8 cellular contexts compared by ENCODE assay signal in the genomic region with DNA sequence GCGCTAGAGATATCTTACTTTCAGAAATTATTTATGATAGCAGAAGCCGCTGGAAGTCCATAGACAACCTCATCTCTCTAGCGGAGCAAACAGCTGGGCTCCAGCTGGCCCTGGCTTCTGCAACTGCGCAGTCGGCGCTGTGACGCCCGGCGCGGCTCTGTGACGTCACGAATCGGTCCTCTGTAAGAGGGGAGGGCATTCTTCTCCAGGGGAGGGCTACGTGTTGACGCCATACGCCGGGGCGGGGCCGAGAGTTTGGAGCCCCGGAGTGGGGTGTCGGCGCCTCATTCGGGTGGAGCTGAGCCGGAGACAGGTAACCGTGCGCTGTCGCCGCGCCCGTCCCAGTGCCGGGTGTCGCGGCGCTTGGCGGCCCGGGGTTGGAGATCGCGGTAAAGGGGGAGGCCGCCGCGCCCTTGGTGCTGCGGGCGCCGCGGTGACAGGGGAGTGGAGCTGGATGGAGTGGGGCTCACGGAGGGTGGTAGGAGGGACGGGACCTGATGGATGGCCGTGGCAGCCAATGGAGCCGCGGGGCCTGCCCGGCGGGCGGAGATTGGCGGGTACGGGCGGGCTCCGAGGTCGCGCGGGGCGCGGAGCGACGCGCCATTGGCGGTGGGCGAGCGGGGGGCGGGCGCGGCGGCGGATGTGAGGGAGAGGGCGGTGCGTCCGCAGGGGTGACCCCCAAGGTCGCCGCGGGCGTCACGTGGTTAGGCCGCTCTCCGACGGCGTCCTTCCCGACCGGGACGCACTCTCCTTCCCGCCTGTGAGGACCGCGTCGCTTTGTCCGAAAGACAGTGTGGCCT. TPM values are rescaled to one million over a fixed set of nuclear protein-coding genes. Genes with fewer than 3 reads are reported as not detected.
DNase-seq lines count a peak whose midpoint lies in the region; ATAC-seq and TF ChIP-seq lines count a peak whose summit lies in the region.

A gene (plus strand): TSS at position 287 of the 800 bp plus-strand sequence. CDS start 17,717 bp downstream, outside the sequence.

- H3K27ac Mint-ChIP-seq in T-helper 2 cell treated with Interferon-gamma antibody and Interleukin-4, amounts not matched to agents 5 μg/mL and 100 μg/mL, for 36 hours: peak within 1 kb of the TSS; percentile 100

- H3K9me3 ChIP-seq in ascending aorta: no peaks in the 10 kb centered on the region
- H3K9me3 ChIP-seq in right cardiac atrium (ENCODE audit: control insufficient read depth, low read length): no peaks in the 10 kb centered on the region
- no peaks in the 10 kb centered on the region for H3K9me3 ChIP-seq in vagina

- intact Hi-C loops in ascending aorta (cut with DNase I) (loop anchor here (1.0 to 10.0 kb wide), 9 partner anchors 24 to 682 kb away; a partner anchor contains a TSS), right cardiac atrium (cut with DNase I) (no loop called here), vagina (cut with DNase I) (loop anchor here (2.0 kb wide), 1 partner anchor 190 kb away; a partner anchor contains a TSS)

- peaks cover 3% of the 10 kb centered on the region for H3K27me3 Mint-ChIP-seq in T-helper 2 cell treated with Interferon-gamma antibody and Interleukin-4, amounts not matched to agents 5 μg/mL and 100 μg/mL, for 36 hours (ENCODE audit: low read depth)

- ATAC-seq in GM18502 (IDR thresholded peaks at IDR 0.05; ENCODE audit: poor library complexity, unreplicated experiment) (peak; percentile 93), HG02970 (IDR thresholded peaks at IDR 0.05; ENCODE audit: low FRiP score, unreplicated experiment) (peak; percentile 94), right cardiac atrium (peak; percentile 99)

- peak; percentile 96 to 97 for DNase-seq in NCI-H1930 (lab: John Stamatoyannopoulos, UW)
- DNase-seq in T-helper 2 cell treated with Interferon-gamma antibody and Interleukin-4, amounts not matched to agents 5 μg/mL and 100 μg/mL, for 36 hours (ENCODE audit: low spot score): peak; percentile 98
- peak; percentile 95 to 99 for DNase-seq in ascending aorta (ENCODE audit: low spot score in 2 of 2)
- DNase-seq in right cardiac atrium: peak; percentile 99 to 100 (median 100)
- DNase-seq in putamen (ENCODE audit: low spot score): peak; percentile 99
- DNase-seq in vagina (ENCODE audit: extremely low spot score in 2 of 2): peak; percentile 99

- H3K4me3 ChIP-seq in ascending aorta (peak within 1 kb of the TSS; percentile 70 to 85), right cardiac atrium (ENCODE audit: low read length) (peak within 1 kb of the TSS; percentile 79), vagina (peak within 1 kb of the TSS; percentile 81 to 92)

- TF ChIP-seq CTCF in ascending aorta (IDR thresholded peaks at IDR 0.05) (no peak), vagina (IDR thresholded peaks at IDR 0.05) (no peak)

- H3K36me3 ChIP-seq in ascending aorta: no peaks in the 10 kb centered on the region
- no peaks in the 10 kb centered on the region for H3K36me3 ChIP-seq in vagina

- under 1% methylated on average over 93 of the region's 93 CpGs for WGBS in right cardiac atrium

- TF ChIP-seq POLR2A in vagina (IDR thresholded peaks at IDR 0.05): peak in 1 of 2 donors; percentile 94

- H3K27ac ChIP-seq in ascending aorta: peak within 1 kb of the TSS; percentile 95 to 99
- H3K27ac ChIP-seq in right cardiac atrium (ENCODE audit: low read length): peak within 1 kb of the TSS; percentile 96
- H3K27ac ChIP-seq in vagina: peak within 1 kb of the TSS; percentile 99

- H3K4me3 Mint-ChIP-seq in T-helper 2 cell treated with Interferon-gamma antibody and Interleukin-4, amounts not matched to agents 5 μg/mL and 100 μg/mL, for 36 hours: peak within 1 kb of the TSS; percentile 98

- peaks cover 12% of the 10 kb centered on the region for H3K36me3 Mint-ChIP-seq in T-helper 2 cell treated with Interferon-gamma antibody and Interleukin-4, amounts not matched to agents 5 μg/mL and 100 μg/mL, for 36 hours (ENCODE audit: low read depth)

- H3K27me3 ChIP-seq in ascending aorta (no peaks in the 10 kb centered on the region), right cardiac atrium (ENCODE audit: control insufficient read depth, insufficient read depth) (no peaks in the 10 kb centered on the region), vagina (no peaks in the 10 kb centered on the region)

- H3K9me3 Mint-ChIP-seq in T-helper 2 cell treated with Interferon-gamma antibody and Interleukin-4, amounts not matched to agents 5 μg/mL and 100 μg/mL, for 36 hours: no peaks in the 10 kb centered on the region

- H3K4me1 Mint-ChIP-seq in T-helper 2 cell treated with Interferon-gamma antibody and Interleukin-4, amounts not matched to agents 5 μg/mL and 100 μg/mL, for 36 hours (ENCODE audit: low read depth): peaks cover 31% of the 10 kb centered on the region

- H3K4me1 ChIP-seq in ascending aorta: peaks cover 0 to 7% of the 10 kb centered on the region in 2 donors
- H3K4me1 ChIP-seq in right cardiac atrium (ENCODE audit: control insufficient read depth, insufficient read depth, low read length): no peaks in the 10 kb centered on the region
- H3K4me1 ChIP-seq in vagina: peaks cover 29% of the 10 kb centered on the region

RNA-seq across cellular contexts. Expression of the gene that starts here (rescaled TPM):
- total RNA-seq in ascending aorta (117 TPM), right cardiac atrium (100 to 1,000 TPM; 347 to 406 (median 380) TPM), vagina (80.0 TPM)
- polyA plus RNA-seq in right cardiac atrium: 168 TPM

Comparison
In these comparisons a context has a peak if more than half of its experiments do, and no peak if none do; other contexts are left out.
1. Peak in every context shown above with its lines: DNase-seq, ATAC-seq, H3K4me3 ChIP-seq and H3K27ac ChIP-seq.
2. intact Hi-C loops: an anchor here in ascending aorta (1.0 to 10.0 kb wide) and vagina (2.0 kb wide); none called in right cardiac atrium.